Comparison of ENCODE assay signal across 29 cellular contexts in genomic region chr1:2630498-2631135, GRCh38. TPM values are rescaled to one million over a fixed set of nuclear protein-coding genes. Genes with fewer than 3 reads are reported as not detected.
DNase-seq lines count a peak whose midpoint lies in the region; ATAC-seq, FAIRE-seq and TF ChIP-seq lines count a peak whose summit lies in the region.
"Had no signal": no experiment of that assay in that cellular context is flagged by ENCODE, and none has a peak within 500 bp of the region (broad histone marks: within the 10 kb centered on the region; RNA-seq: fewer than 3 reads in every experiment).

No MANE protein-coding gene starts in this region.

- H3K4me1 ChIP-seq in H9 (ENCODE audit: insufficient read depth, low read length) (no peaks in the 10 kb centered on the region), mesenchymal stem cell (ENCODE audit: control insufficient read depth, insufficient read depth, low read depth, low read length) (no peaks in the 10 kb centered on the region), small intestine (ENCODE audit: control insufficient read depth in 2 of 2, insufficient read depth in 1 of 2, low read depth in 1 of 2, low read length in 1 of 2) (peaks cover 0 to 2% of the 10 kb centered on the region in 2 donors)
- H3K4me1 ChIP-seq: foreskin keratinocyte, lower lobe of right lung had no signal

- H3K27me3 Mint-ChIP-seq in H9 (ENCODE audit: low read depth): peaks cover 66% of the 10 kb centered on the region
- peaks cover 40% of the 10 kb centered on the region for H3K27me3 Mint-ChIP-seq in activated naive CD8-positive, alpha-beta T cell treated with anti-CD3 and anti-CD28 coated beads, Interleukin-2, amount 50 U/mL, for 24 hours

- H2BK120ac ChIP-seq in H9 (ENCODE audit: low read depth, low read length, poor library complexity, severe bottlenecking) (no peak overlapping the region), mesenchymal stem cell (ENCODE audit: low read depth, low read length) (no peak overlapping the region)

- H3K14ac ChIP-seq in H9 (ENCODE audit: insufficient read depth, low read length) (no peak overlapping the region), mesenchymal stem cell (ENCODE audit: low read length in 2 of 2) (no peak overlapping the region)

- no peak overlapping the region for H4K91ac ChIP-seq in H9 (ENCODE audit: insufficient read length, low read depth, low read length)
- peak overlapping the region; percentile 18 for H4K91ac ChIP-seq in mesenchymal stem cell (ENCODE audit: low read length)

- peaks cover 22% of the 10 kb centered on the region; the same call in 1 of the 2 replicates for H3K27me3 ChIP-seq in H9 (ENCODE audit: insufficient read depth, low read length)
- peaks cover 48 to 62% of the 10 kb centered on the region in 2 experiments for H3K27me3 ChIP-seq in mesenchymal stem cell (ENCODE audit: control insufficient read depth in 1 of 2, insufficient read depth in 1 of 2, low read length in 2 of 2)
- H3K27me3 ChIP-seq in small intestine (ENCODE audit: control insufficient read depth in 2 of 2, insufficient read depth in 2 of 2, low read length in 2 of 2): peaks cover 0 to 16% of the 10 kb centered on the region in 2 donors

- H3K79me1 ChIP-seq in H9 (ENCODE audit: insufficient read depth, low read depth, low read length, poor library complexity, severe bottlenecking) (no peaks in the 10 kb centered on the region), mesenchymal stem cell (replicated peaks; ENCODE audit: low read length, poor library complexity, severe bottlenecking) (no peaks in the 10 kb centered on the region)

- no peak overlapping the region for H3K4me2 ChIP-seq in H9 (ENCODE audit: insufficient read depth, insufficient read length, low read length)
- no peak overlapping the region for H3K4me2 ChIP-seq in mesenchymal stem cell (ENCODE audit: low read length, poor library complexity, severe bottlenecking)

- H3K27ac Mint-ChIP-seq in H9: peak overlapping the region in 1 of 3 experiments; percentile 80; a peak in 1 of 7 replicates
- peak overlapping the region; percentile 59 for H3K27ac Mint-ChIP-seq in activated naive CD8-positive, alpha-beta T cell treated with anti-CD3 and anti-CD28 coated beads, Interleukin-2, amount 50 U/mL, for 24 hours
- H3K27ac Mint-ChIP-seq: activated T-helper 2 cell treated with anti-CD3 and anti-CD28 coated beads, Interferon-gamma antibody, Interleukin-2, Interleukin-4, amounts not matched to agents 10 μg/mL and 5 μg/mL and 100 μg/mL, durations not matched to agents 14 hours and 24 hours and 36 hours; stimulated activated naive CD8-positive, alpha-beta T cell treated with anti-CD3 and anti-CD28 coated beads, Interleukin-15, amount 100 ng/mL, for 72 hours had no signal

- H2AFZ ChIP-seq in H9 (ENCODE audit: low read length): no peak overlapping the region
- H2AFZ ChIP-seq in mesenchymal stem cell (ENCODE audit: low read depth, low read length): no peak overlapping the region

- H3K27ac ChIP-seq in H9 (ENCODE audit: insufficient read length, low read depth, low read length): no peak overlapping the region
- no peak overlapping the region for H3K27ac ChIP-seq in mesenchymal stem cell (ENCODE audit: low read length, poor library complexity, severe bottlenecking)
- peak overlapping the region; percentile 48 to 76 for H3K27ac ChIP-seq in small intestine (ENCODE audit: low read depth in 1 of 2, low read length in 1 of 2)
- H3K27ac ChIP-seq: BLaER1 treated with 17β-estradiol and CSF1 and Interleukin-3, amounts not matched to agents 10 nM and 100 nM; esophagus squamous epithelium; foreskin keratinocyte; lower lobe of right lung; ovary; RWPE1; skin epidermis; VCaP had no signal

- peaks cover 2% of the 10 kb centered on the region for H4K20me1 ChIP-seq in H9 (ENCODE audit: control insufficient read depth, insufficient read depth, insufficient read length)

- peaks cover 14 to 32% of the 10 kb centered on the region in 2 experiments for H3K4me1 Mint-ChIP-seq in H9
- peaks cover 5% of the 10 kb centered on the region for H3K4me1 Mint-ChIP-seq in activated naive CD8-positive, alpha-beta T cell treated with anti-CD3 and anti-CD28 coated beads, Interleukin-2, amount 50 U/mL, for 24 hours

- H3K9me3 ChIP-seq in H9 (ENCODE audit: control insufficient read depth, low read depth, low read length) (no peaks in the 10 kb centered on the region), mesenchymal stem cell (ENCODE audit: control insufficient read depth, low read length) (no peaks in the 10 kb centered on the region), small intestine (ENCODE audit: control insufficient read depth, low read depth) (no peaks in the 10 kb centered on the region)
- H3K9me3 ChIP-seq: esophagus squamous epithelium, lower lobe of right lung, ovary had no signal

- no peak overlapping the region for H2BK12ac ChIP-seq in H9 (ENCODE audit: insufficient read length, low read depth, low read length)
- H2BK12ac ChIP-seq in mesenchymal stem cell (ENCODE audit: low read length in 2 of 2): no peak overlapping the region

- H3K9ac ChIP-seq in H9 (ENCODE audit: extremely low read depth, insufficient read length, low read length) (no peak overlapping the region), mesenchymal stem cell (ENCODE audit: low read length) (no peak overlapping the region)
- H3K9ac ChIP-seq: BLaER1 treated with 17β-estradiol and CSF1 and Interleukin-3, amounts not matched to agents 10 nM and 100 nM had no signal

- H3K56ac ChIP-seq in H9 (ENCODE audit: insufficient read length, low read depth, low read length): no peak overlapping the region

- no CpG with 5 or more reads among the region's 35 CpGs for WGBS in H9 (ENCODE audit: extremely low coverage, insufficient read length, low lambda C conversion rate)
- WGBS in mesenchymal stem cell: 93% methylated on average over 35 of the region's 35 CpGs
- WGBS in small intestine, 3 donors: 75 to 92% (median 84%) methylated on average over 35 of the region's 35 CpGs

- H2BK5ac ChIP-seq in H9 (ENCODE audit: insufficient read length, low read length): no peak overlapping the region
- no peak overlapping the region for H2BK5ac ChIP-seq in mesenchymal stem cell (ENCODE audit: low read depth, low read length, poor library complexity, severe bottlenecking)

- H3K79me2 ChIP-seq in H9 (ENCODE audit: insufficient read depth, low read length): no peaks in the 10 kb centered on the region

- H3K18ac ChIP-seq in H9 (ENCODE audit: insufficient read length, low read depth, low read length) (no peak overlapping the region), mesenchymal stem cell (ENCODE audit: low read depth in 1 of 2, low read length in 2 of 2) (no peak overlapping the region)

- no peak for TF ChIP-seq CTCF in H9 (conservative IDR thresholded peaks at IDR 0.05)

- H2BK20ac ChIP-seq in H9 (ENCODE audit: low read depth, low read length, poor library complexity, severe bottlenecking): no peak overlapping the region

- no peak overlapping the region for H4K5ac ChIP-seq in H9 (ENCODE audit: insufficient read length, low read depth, low read length)

- H3K4me3 ChIP-seq in mesenchymal stem cell (ENCODE audit: insufficient read depth in 1 of 2, low read depth in 1 of 2, low read length in 2 of 2) (no peak overlapping the region), small intestine (ENCODE audit: low read depth in 1 of 2, low read length in 2 of 2) (no peak overlapping the region)
- H3K4me3 ChIP-seq: BLaER1 treated with 17β-estradiol and CSF1 and Interleukin-3, amounts not matched to agents 10 nM and 100 nM; esophagus squamous epithelium; lower lobe of right lung; ovary; skin epidermis had no signal

- H4K8ac ChIP-seq in H9 (replicated peaks; ENCODE audit: insufficient read length, low read depth, low read length) (no peak overlapping the region), mesenchymal stem cell (ENCODE audit: low read length) (no peak overlapping the region)

- no peak for ATAC-seq in activated naive CD8-positive, alpha-beta T cell treated with anti-CD3 and anti-CD28 coated beads, Interleukin-2, amount 50 U/mL, for 24 hours
- ATAC-seq in HG02852 (IDR thresholded peaks at IDR 0.05; ENCODE audit: unreplicated experiment): no peak
- ATAC-seq: foreskin keratinocyte; lower lobe of right lung; stimulated activated naive CD8-positive, alpha-beta T cell treated with anti-CD3 and anti-CD28 coated beads, Interleukin-15, amount 100 ng/mL, for 72 hours had no signal

- H3K36me3 Mint-ChIP-seq in H9 (ENCODE audit: insufficient read depth in 1 of 3, low read depth in 3 of 3): peaks cover 0 to 10% (median 7%) of the 10 kb centered on the region in 3 experiments; a peak in 5 of 7 replicates
- H3K36me3 Mint-ChIP-seq in activated naive CD8-positive, alpha-beta T cell treated with anti-CD3 and anti-CD28 coated beads, Interleukin-2, amount 50 U/mL, for 24 hours (ENCODE audit: low read depth): no peaks in the 10 kb centered on the region

- no peak overlapping the region for H2BK15ac ChIP-seq in H9 (ENCODE audit: low read depth, low read length)
- H2BK15ac ChIP-seq in mesenchymal stem cell (ENCODE audit: low read depth, poor library complexity, severe bottlenecking): no peak overlapping the region

- H3K4ac ChIP-seq in H9 (ENCODE audit: low read depth, low read length) (no peak overlapping the region), mesenchymal stem cell (ENCODE audit: low read depth in 1 of 2, low read length in 2 of 2) (no peak overlapping the region)

- peaks cover 3% of the 10 kb centered on the region for H3K23me2 ChIP-seq in H9 (ENCODE audit: insufficient read length, low read depth, low read length, poor library complexity, severe bottlenecking)

- peak overlapping the region; percentile 10 to 70; a peak in 4 of 5 replicates for H3K4me3 Mint-ChIP-seq in H9
- no peak overlapping the region for H3K4me3 Mint-ChIP-seq in activated naive CD8-positive, alpha-beta T cell treated with anti-CD3 and anti-CD28 coated beads, Interleukin-2, amount 50 U/mL, for 24 hours
- H3K4me3 Mint-ChIP-seq: stimulated activated naive CD8-positive, alpha-beta T cell treated with anti-CD3 and anti-CD28 coated beads, Interleukin-15, amount 100 ng/mL, for 72 hours had no signal

- no peak overlapping the region for H2AK5ac ChIP-seq in H9 (ENCODE audit: insufficient read length, low read length)
- no peak overlapping the region for H2AK5ac ChIP-seq in mesenchymal stem cell (ENCODE audit: low read length, severe bottlenecking)

- H3K36me3 ChIP-seq in mesenchymal stem cell (ENCODE audit: control insufficient read depth in 1 of 2, insufficient read depth in 2 of 2, low read depth in 1 of 2, low read length in 2 of 2): no peaks in the 10 kb centered on the region
- no peaks in the 10 kb centered on the region for H3K36me3 ChIP-seq in small intestine (ENCODE audit: control insufficient read depth in 2 of 2, insufficient read depth in 2 of 2, low read length in 2 of 2)
- H3K36me3 ChIP-seq: BLaER1 treated with 17β-estradiol and CSF1 and Interleukin-3, amounts not matched to agents 10 nM and 100 nM; esophagus squamous epithelium; lower lobe of right lung; ovary had no signal

- no peak overlapping the region for H3T11ph ChIP-seq in H9 (ENCODE audit: low read length)

- DNase-seq in H9: no peak
- DNase-seq in activated naive CD8-positive, alpha-beta T cell treated with anti-CD3 and anti-CD28 coated beads, Interleukin-2, amount 50 U/mL, for 24 hours: no peak
- DNase-seq in mesenchymal stem cell: no peak
- DNase-seq in small intestine: no peak
- DNase-seq in HK-2 (ENCODE audit: unreplicated experiment): no peak
- no peak for DNase-seq in LoVo (ENCODE audit: low spot score)
- DNase-seq: activated CD4-positive, alpha-beta T cell treated with anti-CD3 and anti-CD28 coated beads for 4 hours; COR-L47; esophagus squamous epithelium; foreskin keratinocyte; lower lobe of right lung; NCI-H1048; NCI-H1930; NCI-H2171 treated with DMSO at 0.1 percent for 48 hours; NCI-H510A treated with DMSO at 0.1 percent for 48 hours; ovary; retina; stimulated activated naive CD8-positive, alpha-beta T cell treated with anti-CD3 and anti-CD28 coated beads, Interleukin-15, amount 100 ng/mL, for 72 hours; T1000 had no signal

- no peak for FAIRE-seq in small intestine (lab: Jason Lieb, UNC)
- FAIRE-seq: endometrium, GM12891 had no signal

- H3K23ac ChIP-seq in H9 (ENCODE audit: insufficient read length, low read depth, low read length): no peak overlapping the region
- H3K23ac ChIP-seq in mesenchymal stem cell (ENCODE audit: low read length in 2 of 2): no peak overlapping the region

- peaks cover 10 to 13% of the 10 kb centered on the region in 2 experiments; a peak in 4 of 5 replicates for H3K9me3 Mint-ChIP-seq in H9
- H3K9me3 Mint-ChIP-seq in activated naive CD8-positive, alpha-beta T cell treated with anti-CD3 and anti-CD28 coated beads, Interleukin-2, amount 50 U/mL, for 24 hours: peaks cover 8% of the 10 kb centered on the region

RNA-seq across cellular contexts. Expression of gene MMEL1, which starts 2.2 kb away (rescaled TPM):
- total RNA-seq in H9 (2021): 0.42 and 0.59 TPM in 2 replicates
- not detected for polyA plus RNA-seq in mesenchymal stem cell (2013, experiment 1 of 2)
- polyA plus RNA-seq in mesenchymal stem cell (2013, experiment 2 of 2): not detected
- 10 to 100 TPM in 2 of 3 donors, 1 to 10 TPM in 1; 7.6 to 35.4 (median 22.6) TPM for polyA plus RNA-seq in small intestine
- total RNA-seq: foreskin keratinocyte, OCI-LY7, SK-MEL-5 had no signal

RNA-seq across cellular contexts. Expression of gene PRXL2B, which starts 44.0 kb away (rescaled TPM):
- total RNA-seq in H9 (2021): 40.7 and 49.6 TPM in 2 replicates
- 17.2 TPM for polyA plus RNA-seq in mesenchymal stem cell (2013, experiment 1 of 2)
- 17.2 TPM for polyA plus RNA-seq in mesenchymal stem cell (2013, experiment 2 of 2)
- 10 to 100 TPM; 28.9 to 48.1 (median 46.3) TPM for polyA plus RNA-seq in small intestine

Comparison
In these comparisons a context has a peak if more than half of its experiments do, and no peak if none do; other contexts are left out.
1. H3K27ac ChIP-seq: peak in small intestine (2 of 2); none in H9 (single experiment) and mesenchymal stem cell (single experiment).